Comparison of ENCODE assay signal across 1 cellular context in the genomic region with DNA sequence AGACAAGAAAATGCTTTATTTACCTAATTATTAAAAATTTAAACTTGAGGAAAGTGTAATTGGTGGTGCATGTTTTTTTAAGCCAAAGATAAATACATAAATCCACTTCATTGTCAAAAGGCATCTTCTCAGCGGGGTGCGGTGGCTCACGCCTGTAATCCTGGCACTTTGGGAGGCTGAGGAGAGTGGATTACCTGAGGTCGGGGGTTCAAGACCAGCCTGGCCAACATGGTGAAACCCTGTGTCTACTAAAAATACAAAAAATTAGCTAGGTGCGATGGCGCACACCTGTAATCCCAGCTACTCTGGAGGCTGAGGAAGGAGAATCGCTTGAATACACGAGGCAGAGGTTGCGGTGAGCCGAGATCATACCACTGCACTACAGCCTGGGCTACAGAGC.
TF ChIP-seq lines count a peak whose summit lies in the region.

No MANE protein-coding gene starts in this region.

TF ChIP-seq in K562, 482 proteins besides CTCF, POLR2A, EP300 and RAD21:
- TF ChIP-seq MEIS2 (IDR thresholded peaks at IDR 0.05; ENCODE audit: partially characterized antibody) (peak; percentile 38), BCOR (IDR thresholded peaks at IDR 0.05) (peak; percentile 63), STAT6 (CRISPR knock-in tag; IDR thresholded peaks at IDR 0.05) (0 out of 2 replicates have a peak, but pooled peaks have one; percentile 71), HDAC2 (IDR thresholded peaks at IDR 0.05) (0 out of 2 replicates have a peak, but pooled peaks have one; percentile 39), ZNF384 (IDR thresholded peaks at IDR 0.05; ENCODE audit: low read depth, low read length) (peak; percentile 41; the same call in 1 of the 2 replicates), RBFOX2 (IDR thresholded peaks at IDR 0.05; ENCODE audit: low read depth, low read length) (peak; percentile 23; the same call in 1 of the 2 replicates), KDM1A (IDR thresholded peaks at IDR 0.05) (peak; percentile 33 to 50; a peak in 3 of 4 replicates), HDAC1 (IDR thresholded peaks at IDR 0.05) (peak in 1 of 2 experiments; percentile 35; a peak in 1 of 4 replicates)
- TF ChIP-seq, protein P1, sequence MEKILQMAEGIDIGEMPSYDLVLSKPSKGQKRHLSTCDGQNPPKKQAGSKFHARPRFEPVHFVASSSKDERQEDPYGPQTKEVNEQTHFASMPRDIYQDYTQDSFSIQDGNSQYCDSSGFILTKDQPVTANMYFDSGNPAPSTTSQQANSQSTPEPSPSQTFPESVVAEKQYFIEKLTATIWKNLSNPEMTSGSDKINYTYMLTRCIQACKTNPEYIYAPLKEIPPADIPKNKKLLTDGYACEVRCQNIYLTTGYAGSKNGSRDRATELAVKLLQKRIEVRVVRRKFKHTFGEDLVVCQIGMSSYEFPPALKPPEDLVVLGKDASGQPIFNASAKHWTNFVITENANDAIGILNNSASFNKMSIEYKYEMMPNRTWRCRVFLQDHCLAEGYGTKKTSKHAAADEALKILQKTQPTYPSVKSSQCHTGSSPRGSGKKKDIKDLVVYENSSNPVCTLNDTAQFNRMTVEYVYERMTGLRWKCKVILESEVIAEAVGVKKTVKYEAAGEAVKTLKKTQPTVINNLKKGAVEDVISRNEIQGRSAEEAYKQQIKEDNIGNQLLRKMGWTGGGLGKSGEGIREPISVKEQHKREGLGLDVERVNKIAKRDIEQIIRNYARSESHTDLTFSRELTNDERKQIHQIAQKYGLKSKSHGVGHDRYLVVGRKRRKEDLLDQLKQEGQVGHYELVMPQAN (IDR thresholded peaks at IDR 0.05; ENCODE audit: borderline replicate concordance) = 0 out of 2 replicates have a peak, but pooled peaks have one; percentile 36
- TF ChIP-seq, protein P2, sequence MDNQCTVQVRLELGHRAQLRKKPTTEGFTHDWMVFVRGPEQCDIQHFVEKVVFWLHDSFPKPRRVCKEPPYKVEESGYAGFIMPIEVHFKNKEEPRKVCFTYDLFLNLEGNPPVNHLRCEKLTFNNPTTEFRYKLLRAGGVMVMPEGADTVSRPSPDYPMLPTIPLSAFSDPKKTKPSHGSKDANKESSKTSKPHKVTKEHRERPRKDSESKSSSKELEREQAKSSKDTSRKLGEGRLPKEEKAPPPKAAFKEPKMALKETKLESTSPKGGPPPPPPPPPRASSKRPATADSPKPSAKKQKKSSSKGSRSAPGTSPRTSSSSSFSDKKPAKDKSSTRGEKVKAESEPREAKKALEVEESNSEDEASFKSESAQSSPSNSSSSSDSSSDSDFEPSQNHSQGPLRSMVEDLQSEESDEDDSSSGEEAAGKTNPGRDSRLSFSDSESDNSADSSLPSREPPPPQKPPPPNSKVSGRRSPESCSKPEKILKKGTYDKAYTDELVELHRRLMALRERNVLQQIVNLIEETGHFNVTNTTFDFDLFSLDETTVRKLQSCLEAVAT (IDR thresholded peaks at IDR 0.05) = peak in 1 of 2 experiments; percentile 54; a peak in 1 of 4 replicates
- TF ChIP-seq, protein P3, sequence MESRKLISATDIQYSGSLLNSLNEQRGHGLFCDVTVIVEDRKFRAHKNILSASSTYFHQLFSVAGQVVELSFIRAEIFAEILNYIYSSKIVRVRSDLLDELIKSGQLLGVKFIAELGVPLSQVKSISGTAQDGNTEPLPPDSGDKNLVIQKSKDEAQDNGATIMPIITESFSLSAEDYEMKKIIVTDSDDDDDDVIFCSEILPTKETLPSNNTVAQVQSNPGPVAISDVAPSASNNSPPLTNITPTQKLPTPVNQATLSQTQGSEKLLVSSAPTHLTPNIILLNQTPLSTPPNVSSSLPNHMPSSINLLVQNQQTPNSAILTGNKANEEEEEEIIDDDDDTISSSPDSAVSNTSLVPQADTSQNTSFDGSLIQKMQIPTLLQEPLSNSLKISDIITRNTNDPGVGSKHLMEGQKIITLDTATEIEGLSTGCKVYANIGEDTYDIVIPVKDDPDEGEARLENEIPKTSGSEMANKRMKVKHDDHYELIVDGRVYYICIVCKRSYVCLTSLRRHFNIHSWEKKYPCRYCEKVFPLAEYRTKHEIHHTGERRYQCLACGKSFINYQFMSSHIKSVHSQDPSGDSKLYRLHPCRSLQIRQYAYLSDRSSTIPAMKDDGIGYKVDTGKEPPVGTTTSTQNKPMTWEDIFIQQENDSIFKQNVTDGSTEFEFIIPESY (CRISPR knock-in tag; IDR thresholded peaks at IDR 0.05) = 0 out of 2 replicates have a peak, but pooled peaks have one; percentile 21
